ENCODE assay signal across 16 cellular contexts in genomic region chr11:129230006-129230405, GRCh38. TPM values are rescaled to one million over a fixed set of nuclear protein-coding genes. Genes with fewer than 3 reads are reported as not detected.
DNase-seq lines count a peak whose midpoint lies in the region; ATAC-seq and TF ChIP-seq lines count a peak whose summit lies in the region.
"Had no signal": no experiment of that assay in that cellular context is flagged by ENCODE, and none has a peak within 500 bp of the region (broad histone marks: within the 10 kb centered on the region; RNA-seq: fewer than 3 reads in every experiment).

No MANE protein-coding gene starts in this region.

- H3K36me3 Mint-ChIP-seq in glutamatergic neuron (ENCODE audit: unreplicated experiment) = peaks cover 13% of the 10 kb centered on the region

- no peak for TF ChIP-seq POLR2A in right lobe of liver (IDR thresholded peaks at IDR 0.05)

- H3K27ac ChIP-seq in C4-2B = no peak overlapping the region
- no peak overlapping the region for H3K27ac ChIP-seq in right lobe of liver
- H3K27ac ChIP-seq: sigmoid colon had no signal

- peaks cover 4% of the 10 kb centered on the region for H3K4me1 Mint-ChIP-seq in glutamatergic neuron (ENCODE audit: low read depth, unreplicated experiment)
- H3K4me1 Mint-ChIP-seq: naive thymus-derived CD4-positive, alpha-beta T cell had no signal

- 54% methylated on average over 6 of the region's 6 CpGs for WGBS in right lobe of liver (ENCODE audit: insufficient coverage, low coverage, low lambda C conversion rate, missing lambda C conversion rate)

- no peak overlapping the region for H3K4me3 Mint-ChIP-seq in glutamatergic neuron (ENCODE audit: unreplicated experiment)
- H3K4me3 Mint-ChIP-seq: CD8-positive, alpha-beta T cell; naive thymus-derived CD4-positive, alpha-beta T cell had no signal

- DNase-seq in LNCaP clone FGC (ENCODE audit: low read depth) (no peak), cerebellum (ENCODE audit: low spot score) (peak; percentile 10), right lobe of liver (no peak), GM19240 (ENCODE audit: insufficient read length, low spot score) (no peak), glutamatergic neuron (no peak)
- DNase-seq in activated CD8-positive, alpha-beta memory T cell treated with anti-CD3 and anti-CD28 coated beads, Interleukin-2, amount 50 U/mL, for 48 hours = no peak
- DNase-seq: activated CD8-positive, alpha-beta memory T cell treated with anti-CD3 and anti-CD28 coated beads for 24 hours; activated naive CD4-positive, alpha-beta T cell; caudate nucleus; CD8-positive, alpha-beta T cell; Right ventricle myocardium superior; sigmoid colon; substantia nigra had no signal

- intact Hi-C loops in right lobe of liver (cut with DNase I) = no loop called here

- no peaks in the 10 kb centered on the region for H3K27me3 ChIP-seq in right lobe of liver
- H3K27me3 ChIP-seq: sigmoid colon had no signal

- ATAC-seq in right lobe of liver (peak; percentile 49 to 58 (median 53)), HG02973 (IDR thresholded peaks at IDR 0.05; ENCODE audit: unreplicated experiment) (no peak)
- ATAC-seq: CD8-positive, alpha-beta T cell; naive thymus-derived CD4-positive, alpha-beta T cell had no signal

- peaks cover 0 to 6% (median 0%) of the 10 kb centered on the region in 4 donors for H3K4me1 ChIP-seq in right lobe of liver
- H3K4me1 ChIP-seq: sigmoid colon had no signal

- no peaks in the 10 kb centered on the region for H3K9me3 ChIP-seq in right lobe of liver

- H3K36me3 ChIP-seq in right lobe of liver = no peaks in the 10 kb centered on the region
- H3K36me3 ChIP-seq: sigmoid colon had no signal

- H3K27ac Mint-ChIP-seq in glutamatergic neuron (ENCODE audit: unreplicated experiment) = no peak overlapping the region
- H3K27ac Mint-ChIP-seq: CD8-positive, alpha-beta T cell; naive thymus-derived CD4-positive, alpha-beta T cell had no signal

- peaks cover 2% of the 10 kb centered on the region for H3K9me3 Mint-ChIP-seq in glutamatergic neuron (ENCODE audit: unreplicated experiment)

- no peak overlapping the region for H3K4me3 ChIP-seq in LNCaP clone FGC (ENCODE audit: low read depth, low read length)
- H3K4me3 ChIP-seq in right lobe of liver = no peak overlapping the region
- H3K4me3 ChIP-seq: sigmoid colon had no signal

- H3K27me3 Mint-ChIP-seq in glutamatergic neuron (ENCODE audit: unreplicated experiment) = no peaks in the 10 kb centered on the region

- peak; percentile 23 for TF ChIP-seq CTCF in C4-2B (conservative IDR thresholded peaks at IDR 0.05)
- TF ChIP-seq CTCF in LNCaP clone FGC (IDR thresholded peaks at IDR 0.05; ENCODE audit: control insufficient read depth, extremely low read depth, insufficient read depth) = peak; percentile 32
- peak in 2 of 4 donors; percentile 37 to 42 for TF ChIP-seq CTCF in right lobe of liver (IDR thresholded peaks at IDR 0.05)
- TF ChIP-seq CTCF in glutamatergic neuron (IDR thresholded peaks at IDR 0.05; ENCODE audit: partially characterized antibody, unreplicated experiment) = no peak

RNA-seq across cellular contexts. Expression of gene ARHGAP32, which starts 37.9 kb away (rescaled TPM):
- 45.3 TPM for total RNA-seq in cerebellum
- 10 to 100 TPM in 3 of 6 experiments, 1 to 10 TPM in 3; 5.0 to 12.3 (median 10.0) TPM for total RNA-seq in right lobe of liver
- 45.3 TPM for total RNA-seq in glutamatergic neuron (ENCODE audit: unreplicated experiment)
